In genomic region chr14:52868911-52869611, GRCh38 we compare ENCODE assay signal across 22 cellular contexts.
"Had no signal": no experiment of that assay in that cellular context is flagged by ENCODE, and none has a peak within 500 bp of the region (broad histone marks: within the 10 kb centered on the region; RNA-seq: fewer than 3 reads in every experiment).

No MANE protein-coding gene starts in this region.

- FAIRE-seq: colon had no signal

- ATAC-seq: activated naive CD4-positive, alpha-beta T cell treated with anti-CD3 and anti-CD28 coated beads, Interleukin-2, amount 50 U/mL, for 72 hours; activated T-helper 17 cell treated with anti-CD3 and anti-CD28 coated beads, Interleukin-2, amount 50 U/mL, for 72 hours; esophagus mucosa; stimulated activated naive CD8-positive, alpha-beta T cell treated with anti-CD3 and anti-CD28 coated beads, Interleukin-15, amount 100 ng/mL, for 72 hours had no signal

- H3K27me3 ChIP-seq: ascending aorta, brain microvascular endothelial cell, neutrophil, ovary, suprapubic skin, tibial nerve had no signal

- H3K36me3 ChIP-seq: neutrophil, ovary, prostate gland had no signal

- DNase-seq: activated CD4-positive, alpha-beta T cell treated with anti-CD3 and anti-CD28 coated beads for 1 hour; activated CD4-positive, alpha-beta T cell treated with anti-CD3 and anti-CD28 coated beads, Interleukin-2, amount 50 U/mL, for 1 hour; activated CD8-positive, alpha-beta memory T cell treated with anti-CD3 and anti-CD28 coated beads for 24 hours; activated CD8-positive, alpha-beta memory T cell treated with anti-CD3 and anti-CD28 coated beads, Interleukin-2, amount 50 U/mL, for 4 hours; activated T-cell treated with anti-CD3 and anti-CD28 coated beads, Interleukin-2, amount 50 U/mL, for 24 hours; brain microvascular endothelial cell; central memory CD4-positive, alpha-beta T cell; effector memory CD4-positive, alpha-beta T cell; foreskin melanocyte; hippocampal formation; ovary; stimulated activated naive CD8-positive, alpha-beta T cell treated with anti-CD3 and anti-CD28 coated beads, Interleukin-15, amount 100 ng/mL, for 72 hours; WERI-Rb-1 had no signal

- H3K4me3 ChIP-seq: ascending aorta, ovary, prostate gland, suprapubic skin, tibial nerve had no signal

- H3K27ac ChIP-seq: ascending aorta, brain microvascular endothelial cell, neutrophil, ovary, prostate gland, suprapubic skin, tibial nerve, WERI-Rb-1 had no signal

- H3K9me3 ChIP-seq: ascending aorta, neutrophil, ovary, prostate gland, suprapubic skin, tibial nerve had no signal

- H3K4me1 ChIP-seq: ascending aorta, prostate gland had no signal
